Comparison of ENCODE assay signal across 18 cellular contexts in the genomic region with DNA sequence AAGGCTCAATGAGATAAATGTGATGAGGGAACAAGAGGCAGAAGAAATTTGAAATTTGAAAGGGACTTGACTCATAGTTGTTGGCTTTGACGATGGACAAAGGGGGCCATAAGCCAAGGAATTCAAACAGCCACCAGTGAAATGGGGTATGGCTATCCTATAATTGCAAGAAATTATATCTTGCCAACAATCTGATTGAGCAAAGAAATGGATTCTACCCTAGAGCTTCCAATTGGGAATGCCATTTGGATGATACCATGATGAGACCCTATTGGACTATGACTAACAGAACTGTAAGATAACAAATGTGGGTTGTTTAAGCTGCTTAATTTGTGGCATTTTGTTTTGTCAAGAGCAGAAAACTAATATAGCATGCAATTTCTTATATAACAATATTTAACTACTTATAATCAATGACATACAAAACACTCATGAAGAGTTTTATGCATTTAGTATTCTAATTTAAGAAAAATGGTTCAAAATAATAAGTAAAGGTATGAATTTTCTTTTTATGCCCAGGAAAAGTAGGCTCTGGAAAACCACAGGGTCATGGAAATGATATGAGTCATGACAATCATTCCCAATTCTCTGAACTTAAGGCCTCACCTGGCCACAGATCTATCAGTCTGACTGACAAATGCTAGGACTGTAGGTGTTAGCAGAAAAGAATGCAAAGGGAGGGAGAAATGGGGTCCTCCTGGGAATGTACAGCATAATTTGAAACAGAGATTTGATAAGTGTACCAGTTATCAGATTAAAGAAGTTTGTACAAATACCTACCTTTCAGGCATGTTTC.
A peak's percentile ranks its signal among the peaks of the same experiment; 100 is the strongest.
DNase-seq lines count a peak whose midpoint lies in the region; ATAC-seq and TF ChIP-seq lines count a peak whose summit lies in the region.
"Had no signal": no experiment of that assay in that cellular context is flagged by ENCODE, and none has a peak within 500 bp of the region (broad histone marks: within the 10 kb centered on the region; RNA-seq: fewer than 3 reads in every experiment).

No MANE protein-coding gene starts in this region.

- peak; percentile 14; the same call in 2 of the 3 replicates for ATAC-seq in SK-N-SH treated with all-trans-retinoic acid at 6 μM for 48 hours
- ATAC-seq: Panc1 had no signal

- in situ Hi-C loops in G401 (cut with HindIII; ENCODE audit: low sequenced_read_pairs), result no loop called here

- DNase-seq in HT-29 (ENCODE audit: low spot score) (peak; percentile 28), fibroblast of peridontal ligament (ENCODE audit: extremely low read depth) (peak; percentile 61), renal cortical epithelial cell (ENCODE audit: low read depth) (peak; percentile 19), dermis blood vessel endothelial cell (no peak), G401 (ENCODE audit: low spot score) (no peak), NCI-H526 (lab: John Stamatoyannopoulos, UW) (no peak), SHP77 (lab: John Stamatoyannopoulos, UW) (no peak)
- DNase-seq: ACHN; CD4-positive, alpha-beta memory T cell; DND-41; GF-D8; KBM-7; NCI-H1092; NCI-H1694 treated with DMSO at 0.1 percent for 48 hours; NCI-H82; SIG-M5 had no signal

TF ChIP-seq in SK-N-SH treated with all-trans-retinoic acid at 6 μM for 48 hours, 23 proteins besides CTCF, POLR2A, EP300 and RAD21:
- TF ChIP-seq, protein P1, sequence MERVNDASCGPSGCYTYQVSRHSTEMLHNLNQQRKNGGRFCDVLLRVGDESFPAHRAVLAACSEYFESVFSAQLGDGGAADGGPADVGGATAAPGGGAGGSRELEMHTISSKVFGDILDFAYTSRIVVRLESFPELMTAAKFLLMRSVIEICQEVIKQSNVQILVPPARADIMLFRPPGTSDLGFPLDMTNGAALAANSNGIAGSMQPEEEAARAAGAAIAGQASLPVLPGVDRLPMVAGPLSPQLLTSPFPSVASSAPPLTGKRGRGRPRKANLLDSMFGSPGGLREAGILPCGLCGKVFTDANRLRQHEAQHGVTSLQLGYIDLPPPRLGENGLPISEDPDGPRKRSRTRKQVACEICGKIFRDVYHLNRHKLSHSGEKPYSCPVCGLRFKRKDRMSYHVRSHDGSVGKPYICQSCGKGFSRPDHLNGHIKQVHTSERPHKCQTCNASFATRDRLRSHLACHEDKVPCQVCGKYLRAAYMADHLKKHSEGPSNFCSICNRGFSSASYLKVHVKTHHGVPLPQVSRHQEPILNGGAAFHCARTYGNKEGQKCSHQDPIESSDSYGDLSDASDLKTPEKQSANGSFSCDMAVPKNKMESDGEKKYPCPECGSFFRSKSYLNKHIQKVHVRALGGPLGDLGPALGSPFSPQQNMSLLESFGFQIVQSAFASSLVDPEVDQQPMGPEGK (CRISPR knock-in tag; IDR thresholded peaks at IDR 0.05; ENCODE audit: borderline replicate concordance), result no peak
- TF ChIP-seq ZFP30 (CRISPR knock-in tag; IDR thresholded peaks at IDR 0.05), result no peak
- TF ChIP-seq TOX (CRISPR knock-in tag; IDR thresholded peaks at IDR 0.05; ENCODE audit: borderline replicate concordance), result no peak
- no peak for TF ChIP-seq SNAI2 (CRISPR knock-in tag; IDR thresholded peaks at IDR 0.05)
- peak; percentile 82 for TF ChIP-seq ISL1 (CRISPR knock-in tag; IDR thresholded peaks at IDR 0.05)
- TF ChIP-seq PPARA (CRISPR knock-in tag; IDR thresholded peaks at IDR 0.05; ENCODE audit: borderline replicate concordance), result no peak
- TF ChIP-seq, protein P2, sequence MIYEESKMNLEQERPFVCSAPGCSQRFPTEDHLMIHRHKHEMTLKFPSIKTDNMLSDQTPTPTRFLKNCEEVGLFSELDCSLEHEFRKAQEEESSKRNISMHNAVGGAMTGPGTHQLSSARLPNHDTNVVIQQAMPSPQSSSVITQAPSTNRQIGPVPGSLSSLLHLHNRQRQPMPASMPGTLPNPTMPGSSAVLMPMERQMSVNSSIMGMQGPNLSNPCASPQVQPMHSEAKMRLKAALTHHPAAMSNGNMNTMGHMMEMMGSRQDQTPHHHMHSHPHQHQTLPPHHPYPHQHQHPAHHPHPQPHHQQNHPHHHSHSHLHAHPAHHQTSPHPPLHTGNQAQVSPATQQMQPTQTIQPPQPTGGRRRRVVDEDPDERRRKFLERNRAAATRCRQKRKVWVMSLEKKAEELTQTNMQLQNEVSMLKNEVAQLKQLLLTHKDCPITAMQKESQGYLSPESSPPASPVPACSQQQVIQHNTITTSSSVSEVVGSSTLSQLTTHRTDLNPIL (CRISPR knock-in tag; IDR thresholded peaks at IDR 0.05; ENCODE audit: low read depth), result no peak
- peak; percentile 21; the same call in 1 of the 2 replicates for TF ChIP-seq CSDC2 (CRISPR knock-in tag; IDR thresholded peaks at IDR 0.05)
- no peak for TF ChIP-seq ZNF8 (CRISPR knock-in tag; IDR thresholded peaks at IDR 0.05)
- no peak for TF ChIP-seq ARNTL (CRISPR knock-in tag; IDR thresholded peaks at IDR 0.05; ENCODE audit: borderline replicate concordance, low read depth)
- TF ChIP-seq RARB (CRISPR knock-in tag; IDR thresholded peaks at IDR 0.05), result no peak
- TF ChIP-seq GLIS3 (CRISPR knock-in tag; IDR thresholded peaks at IDR 0.05), result 0 out of 2 replicates have a peak, but pooled peaks have one; percentile 53
- TF ChIP-seq, protein P3, sequence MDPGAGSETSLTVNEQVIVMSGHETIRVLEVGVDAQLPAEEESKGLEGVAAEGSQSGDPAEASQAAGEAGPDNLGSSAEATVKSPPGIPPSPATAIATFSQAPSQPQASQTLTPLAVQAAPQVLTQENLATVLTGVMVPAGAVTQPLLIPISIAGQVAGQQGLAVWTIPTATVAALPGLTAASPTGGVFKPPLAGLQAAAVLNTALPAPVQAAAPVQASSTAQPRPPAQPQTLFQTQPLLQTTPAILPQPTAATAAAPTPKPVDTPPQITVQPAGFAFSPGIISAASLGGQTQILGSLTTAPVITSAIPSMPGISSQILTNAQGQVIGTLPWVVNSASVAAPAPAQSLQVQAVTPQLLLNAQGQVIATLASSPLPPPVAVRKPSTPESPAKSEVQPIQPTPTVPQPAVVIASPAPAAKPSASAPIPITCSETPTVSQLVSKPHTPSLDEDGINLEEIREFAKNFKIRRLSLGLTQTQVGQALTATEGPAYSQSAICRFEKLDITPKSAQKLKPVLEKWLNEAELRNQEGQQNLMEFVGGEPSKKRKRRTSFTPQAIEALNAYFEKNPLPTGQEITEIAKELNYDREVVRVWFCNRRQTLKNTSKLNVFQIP (CRISPR knock-in tag; IDR thresholded peaks at IDR 0.05; ENCODE audit: borderline replicate concordance, low read depth), result no peak
- no peak for TF ChIP-seq ZNF70 (CRISPR knock-in tag; IDR thresholded peaks at IDR 0.05)

Comparison
In these comparisons a context has a peak if more than half of its experiments do, and no peak if none do; other contexts are left out.
1. DNase-seq: peak in HT-29 (single experiment), fibroblast of peridontal ligament (single experiment) and renal cortical epithelial cell (single experiment); none in dermis blood vessel endothelial cell (single experiment), G401 (single experiment), NCI-H526 (0 of 2) and SHP77 (0 of 2).